Comparison of ENCODE assay signal across 18 cellular contexts in genomic region chr7:108659867-108660266, GRCh38.
A peak's percentile ranks its signal among the peaks of the same experiment; 100 is the strongest.
DNase-seq lines count a peak whose midpoint lies in the region; ATAC-seq, FAIRE-seq and TF ChIP-seq lines count a peak whose summit lies in the region.
"Had no signal": no experiment of that assay in that cellular context is flagged by ENCODE, and none has a peak within 500 bp of the region (broad histone marks: within the 10 kb centered on the region; RNA-seq: fewer than 3 reads in every experiment).

No MANE protein-coding gene starts in this region.

- BruUV-seq in HepG2 (replicated peaks; lab: Mats Ljungman, UMichigan), result no TSS peak

- FAIRE-seq in HepG2 (lab: Jason Lieb, UNC), result no peak
- FAIRE-seq: A549, G401.6, GM12891, GM19239 had no signal

- no peak for TF ChIP-seq EP300 in HepG2 (IDR thresholded peaks at IDR 0.05; ENCODE audit: low read depth in 2 of 2, low read length in 2 of 2)
- no peak for TF ChIP-seq EP300 in HepG2 (CRISPR knock-in tag; IDR thresholded peaks at IDR 0.05; ENCODE audit: borderline replicate concordance)

- no peak overlapping the region for H3K4me3 ChIP-seq in right lobe of liver
- no peak overlapping the region for H3K4me3 ChIP-seq in HepG2 (replicated peaks in 1 of 3; ENCODE audit: insufficient read depth in 1 of 3, low read depth in 2 of 3, low read length in 3 of 3)
- H3K4me3 ChIP-seq in right atrium auricular region, result no peak overlapping the region
- H3K4me3 ChIP-seq: A549; BLaER1 treated with 17β-estradiol and CSF1 and Interleukin-3, amounts not matched to agents 10 nM and 100 nM had no signal

- H3K9ac ChIP-seq in HepG2 (ENCODE audit: insufficient read depth, low read depth, low read length), result no peak overlapping the region
- H3K9ac ChIP-seq: BLaER1 treated with 17β-estradiol and CSF1 and Interleukin-3, amounts not matched to agents 10 nM and 100 nM had no signal

- POLR2A ChIA-PET in HepG2 (lab: Yijun Ruan, JAX), result no interaction called here

- no peak for TF ChIP-seq CTCF in right lobe of liver (IDR thresholded peaks at IDR 0.05)
- no peak for TF ChIP-seq CTCF in HepG2 (CRISPR knock-in tag; IDR thresholded peaks at IDR 0.05)
- no peak for TF ChIP-seq CTCF in right atrium auricular region (IDR thresholded peaks at IDR 0.05)

- H3K4me1 ChIP-seq in right lobe of liver (peaks cover 0 to 9% (median 0%) of the 10 kb centered on the region in 4 donors), HepG2 (ENCODE audit: insufficient read depth, low read length) (no peaks in the 10 kb centered on the region), right atrium auricular region (no peaks in the 10 kb centered on the region)
- H3K4me1 ChIP-seq: A549; BLaER1 treated with 17β-estradiol and CSF1 and Interleukin-3, amounts not matched to agents 10 nM and 100 nM; Caco-2 had no signal

- H4K20me1 ChIP-seq in HepG2 (ENCODE audit: insufficient read depth, low read length), result no peaks in the 10 kb centered on the region
- H4K20me1 ChIP-seq: BLaER1 treated with 17β-estradiol and CSF1 and Interleukin-3, amounts not matched to agents 10 nM and 100 nM had no signal

- peak in 3 of 4 donors; percentile 28 to 52 (median 32) for ATAC-seq in right lobe of liver
- ATAC-seq in HepG2, result no peak
- ATAC-seq in left lobe of liver, result peak; percentile 58
- ATAC-seq: CD8-positive, alpha-beta T cell had no signal

- in situ Hi-C loops in HepG2 (cut with HindIII; ENCODE audit: extremely low pct_ligation_motif_present, low pct_unique_long_range_greater_than_20kb), result no loop called here

- H3K27ac ChIP-seq in right lobe of liver (no peak overlapping the region), HepG2 (ENCODE audit: extremely low read length, insufficient read depth, low read length) (no peak overlapping the region), right atrium auricular region (no peak overlapping the region)
- H3K27ac ChIP-seq: 22Rv1; A549; BLaER1 treated with 17β-estradiol and CSF1 and Interleukin-3, amounts not matched to agents 10 nM and 100 nM; C4-2B had no signal

- no peaks in the 10 kb centered on the region for H3K9me3 ChIP-seq in right lobe of liver
- H3K9me3 ChIP-seq in HepG2 (ENCODE audit: low read length), result no peaks in the 10 kb centered on the region
- H3K9me3 ChIP-seq in right atrium auricular region, result no peaks in the 10 kb centered on the region
- H3K9me3 ChIP-seq: A549, Caco-2 had no signal

- TF ChIP-seq RAD21 in HepG2 (CRISPR knock-in tag; IDR thresholded peaks at IDR 0.05), result no peak

- H3K27me3 ChIP-seq in right lobe of liver (no peaks in the 10 kb centered on the region), HepG2 (ENCODE audit: control insufficient read depth in 1 of 2, insufficient read depth in 2 of 2, low read length in 2 of 2) (no peaks in the 10 kb centered on the region), right atrium auricular region (no peaks in the 10 kb centered on the region)
- H3K27me3 ChIP-seq: BLaER1 treated with 17β-estradiol and CSF1 and Interleukin-3, amounts not matched to agents 10 nM and 100 nM had no signal

- DNase-seq in right lobe of liver (no peak), HepG2 (ENCODE audit: low spot score) (no peak), left lobe of liver (ENCODE audit: low spot score) (no peak), right atrium auricular region (ENCODE audit: low spot score) (no peak), NCI-H510A treated with DMSO at 0.1 percent for 48 hours (lab: John Stamatoyannopoulos, UW) (no peak)
- DNase-seq: AML-193; CD4-positive, alpha-beta T cell; CD8-positive, alpha-beta T cell; DMS79 treated with DMSO at 0.1 percent for 48 hours; GF-D8 had no signal

- CTCF ChIA-PET in HepG2 (lab: Yijun Ruan, JAX; ENCODE audit: low intra/inter-chr PET ratio, low total read pairs), result no interaction called here

- H2AFZ ChIP-seq in HepG2 (ENCODE audit: low read length), result no peak overlapping the region

- H3K36me3 ChIP-seq in right lobe of liver, result no peaks in the 10 kb centered on the region
- H3K36me3 ChIP-seq in HepG2 (replicated peaks in 1 of 2; ENCODE audit: control insufficient read depth in 1 of 2, insufficient read depth in 2 of 2, low read length in 2 of 2), result no peaks in the 10 kb centered on the region
- H3K36me3 ChIP-seq in right atrium auricular region, result no peaks in the 10 kb centered on the region
- H3K36me3 ChIP-seq: BLaER1 treated with 17β-estradiol and CSF1 and Interleukin-3, amounts not matched to agents 10 nM and 100 nM had no signal

- WGBS in right lobe of liver (ENCODE audit: insufficient coverage, low coverage, low lambda C conversion rate, missing lambda C conversion rate), result 20% methylated on average over 2 of the region's 2 CpGs
- WGBS in HepG2 (ENCODE audit: low lambda C conversion rate), result 3% methylated on average over 2 of the region's 2 CpGs

- no peak overlapping the region for H3K4me2 ChIP-seq in HepG2 (ENCODE audit: low read depth, low read length)
- H3K4me2 ChIP-seq: A549; BLaER1 treated with 17β-estradiol and CSF1 and Interleukin-3, amounts not matched to agents 10 nM and 100 nM had no signal

- no peaks in the 10 kb centered on the region for H3K79me2 ChIP-seq in HepG2 (ENCODE audit: insufficient read depth, low read length)

- no peak for TF ChIP-seq POLR2A in right lobe of liver (IDR thresholded peaks at IDR 0.05)
- TF ChIP-seq POLR2A in HepG2 (IDR thresholded peaks at IDR 0.05; ENCODE audit: insufficient read depth in 1 of 2, low read depth in 2 of 2, low read length in 2 of 2), result no peak

- intact Hi-C loops in right lobe of liver (cut with DNase I) (no loop called here), HepG2 (cut with micrococcal nuclease; ENCODE audit: unreplicated experiment) (no loop called here)

TF ChIP-seq in HepG2, 621 proteins besides CTCF, POLR2A, EP300 and RAD21:
- TF ChIP-seq ZNF572 (CRISPR knock-in tag; IDR thresholded peaks at IDR 0.05), result no peak
- TF ChIP-seq HHEX (CRISPR knock-in tag; IDR thresholded peaks at IDR 0.05), result no peak
- no peak for TF ChIP-seq ZNF430 (CRISPR knock-in tag; IDR thresholded peaks at IDR 0.05)
- TF ChIP-seq MED8 (CRISPR knock-in tag; IDR thresholded peaks at IDR 0.05; ENCODE audit: insufficient replicate concordance), result no peak
- no peak for TF ChIP-seq KDM1A (CRISPR knock-in tag; IDR thresholded peaks at IDR 0.05)
- TF ChIP-seq HNF1B (CRISPR knock-in tag; IDR thresholded peaks at IDR 0.05), result no peak
- TF ChIP-seq U2AF1 (optimal IDR thresholded peaks at IDR 0.05; ENCODE audit: low read depth, low read length), result no peak
- no peak for TF ChIP-seq HMG20B (CRISPR knock-in tag; conservative IDR thresholded peaks at IDR 0.05)
